In genomic region chr5:150081541-150082283, GRCh38 we compare ENCODE assay signal across 8 cellular contexts. TPM values are rescaled to one million over a fixed set of nuclear protein-coding genes. Genes with fewer than 3 reads are reported as not detected.
DNase-seq lines count a peak whose midpoint lies in the region; ATAC-seq lines count a peak whose summit lies in the region.

No MANE protein-coding gene starts in this region.

- H3K27me3 Mint-ChIP-seq in naive thymus-derived CD4-positive, alpha-beta T cell, result peaks cover 26 to 39% (median 30%) of the 10 kb centered on the region in 5 donors

- peaks cover 0 to 3% (median 0%) of the 10 kb centered on the region in 11 donors for H3K9me3 Mint-ChIP-seq in naive thymus-derived CD4-positive, alpha-beta T cell

- H3K27me3 ChIP-seq in naive thymus-derived CD4-positive, alpha-beta T cell (ENCODE audit: control insufficient read depth in 2 of 2, insufficient read depth in 2 of 2, low read length in 2 of 2), result peaks cover 0 to 3% of the 10 kb centered on the region in 2 donors

- intact Hi-C loops in naive thymus-derived CD4-positive, alpha-beta T cell (cut with micrococcal nuclease), result no loop called here

- no peaks in the 10 kb centered on the region for H3K36me3 ChIP-seq in naive thymus-derived CD4-positive, alpha-beta T cell (ENCODE audit: control insufficient read depth in 2 of 3, insufficient read depth in 3 of 3, low read length in 3 of 3)

- H3K4me1 ChIP-seq in naive thymus-derived CD4-positive, alpha-beta T cell (ENCODE audit: control insufficient read depth in 2 of 2, insufficient read depth in 2 of 2, low read length in 2 of 2), result no peaks in the 10 kb centered on the region

- H3K27ac ChIP-seq in caudate nucleus (ENCODE audit: low read depth, low read length), result peak overlapping the region; percentile 23
- no peak overlapping the region for H3K27ac ChIP-seq in naive thymus-derived CD4-positive, alpha-beta T cell (ENCODE audit: low read depth, low read length)

- H3K4me1 Mint-ChIP-seq in naive thymus-derived CD4-positive, alpha-beta T cell, result peaks cover 0 to 5% (median 0%) of the 10 kb centered on the region in 7 donors

- POLR2A ChIA-PET in naive thymus-derived CD4-positive, alpha-beta T cell (lab: Charles Lee), result no interaction called here

- no peak overlapping the region for H3K4me3 ChIP-seq in naive thymus-derived CD4-positive, alpha-beta T cell (ENCODE audit: low read length)

- no peaks in the 10 kb centered on the region for H3K9me3 ChIP-seq in naive thymus-derived CD4-positive, alpha-beta T cell (ENCODE audit: control insufficient read depth in 2 of 3, low read length in 3 of 3)

- H3K4me3 Mint-ChIP-seq in naive thymus-derived CD4-positive, alpha-beta T cell, result no peak overlapping the region

- peak; percentile 78 for ATAC-seq in HG03442 (IDR thresholded peaks at IDR 0.05; ENCODE audit: unreplicated experiment)
- ATAC-seq in naive thymus-derived CD4-positive, alpha-beta T cell, result peak; percentile 77

- peaks cover 0 to 3% (median 0%) of the 10 kb centered on the region in 5 donors for H3K36me3 Mint-ChIP-seq in naive thymus-derived CD4-positive, alpha-beta T cell

- peak; percentile 10 to 11 for DNase-seq in stimulated activated CD8-positive, alpha-beta memory T cell treated with anti-CD3 and anti-CD28 coated beads, Interleukin-7, amount 100 ng/mL, for 48 hours (ENCODE audit: extremely low read depth in 1 of 2, low read depth in 1 of 2)
- DNase-seq in stimulated activated CD8-positive, alpha-beta memory T cell treated with anti-CD3 and anti-CD28 coated beads, Interleukin-4, amount 100 ng/mL, for 48 hours, result no peak
- peak in 18 of 61 donors; percentile 21 to 65 (median 38) for DNase-seq in caudate nucleus (lab: John Stamatoyannopoulos, UW)
- DNase-seq in naive thymus-derived CD4-positive, alpha-beta T cell, result peak in 1 of 9 donors; percentile 16
- DNase-seq in NCI-H1694 (lab: John Stamatoyannopoulos, UW), result no peak
- DNase-seq in activated CD4-positive, CD25-positive, alpha-beta regulatory T cell treated with anti-CD3 and anti-CD28 coated beads, Interleukin-2, amount 50 U/mL, for 72 hours, result no peak
- no peak for DNase-seq in DMS53 (lab: John Stamatoyannopoulos, UW)

- H3K27ac Mint-ChIP-seq in naive thymus-derived CD4-positive, alpha-beta T cell, result no peak overlapping the region

- CTCF ChIA-PET in naive thymus-derived CD4-positive, alpha-beta T cell (lab: Charles Lee), result no interaction called here

RNA-seq across cellular contexts. Expression of gene CSF1R, which starts 4.6 kb away (rescaled TPM):
- 10 to 100 TPM in 1 of 5 experiments, 1 to 10 TPM in 3, under 1 TPM in 1; 0.36 to 92.4 (median 6.4) TPM for total RNA-seq in naive thymus-derived CD4-positive, alpha-beta T cell
- polyA plus RNA-seq in naive thymus-derived CD4-positive, alpha-beta T cell, result under 1 TPM; 0.09 to 0.72 TPM

Comparison
In these comparisons a context has a peak if more than half of its experiments do, and no peak if none do; other contexts are left out.
1. DNase-seq: peak in stimulated activated CD8-positive, alpha-beta memory T cell treated with anti-CD3 and anti-CD28 coated beads, Interleukin-7, amount 100 ng/mL, for 48 hours (2 of 2); none in stimulated activated CD8-positive, alpha-beta memory T cell treated with anti-CD3 and anti-CD28 coated beads, Interleukin-4, amount 100 ng/mL, for 48 hours (single experiment), NCI-H1694 (single experiment), activated CD4-positive, CD25-positive, alpha-beta regulatory T cell treated with anti-CD3 and anti-CD28 coated beads, Interleukin-2, amount 50 U/mL, for 72 hours (single experiment) and DMS53 (single experiment).